Comparison of ENCODE assay signal across 12 cellular contexts in genomic region chr1:169788402-169788801, GRCh38. TPM values are rescaled to one million over a fixed set of nuclear protein-coding genes. Genes with fewer than 3 reads are reported as not detected.
"Had no signal": no experiment of that assay in that cellular context is flagged by ENCODE, and none has a peak within 500 bp of the region (broad histone marks: within the 10 kb centered on the region; RNA-seq: fewer than 3 reads in every experiment).

No MANE protein-coding gene starts in this region.

- H2AFZ ChIP-seq: GM23248, GM23338 had no signal

- DNase-seq: GM23248, GOT3, H7, H9, HCEC 1CT, HFFc6 had no signal

- FAIRE-seq: H1, H54 had no signal

- H3K27ac ChIP-seq: GM23248 had no signal

- H3K9ac ChIP-seq: GM23248 had no signal

- H3K4me2 ChIP-seq: GM23338 had no signal

- H3K4me3 ChIP-seq: GM23248, GM23338, HAP-1 had no signal

- H3K36me3 ChIP-seq: HAP-1 had no signal

- ATAC-seq: GM23338, HCT116 had no signal

- H3K9me3 ChIP-seq: HAP-1 had no signal

RNA-seq across cellular contexts. Expression of gene SELE, which starts 54.5 kb away (rescaled TPM):
- total RNA-seq: GM23248, GM23338, H1, H4, H7, H9, HFFc6 had no signal
- polyA plus RNA-seq: GM23248, GM23338, H1 had no signal
